In genomic region chr5:76855961-76856360, GRCh38 we compare ENCODE assay signal across 9 cellular contexts. TPM values are rescaled to one million over a fixed set of nuclear protein-coding genes. Genes with fewer than 3 reads are reported as not detected.
DNase-seq lines count a peak whose midpoint lies in the region; ATAC-seq and TF ChIP-seq lines count a peak whose summit lies in the region.
"Had no signal": no experiment of that assay in that cellular context is flagged by ENCODE, and none has a peak within 500 bp of the region (broad histone marks: within the 10 kb centered on the region; RNA-seq: fewer than 3 reads in every experiment).

No MANE protein-coding gene starts in this region.

- intact Hi-C loops in OCI-LY7 (cut with micrococcal nuclease; ENCODE audit: unreplicated experiment): no loop called here

- H3K4me3 ChIP-seq in OCI-LY7 (ENCODE audit: low read depth, low read length, poor library complexity, severe bottlenecking): no peak overlapping the region

- H3K4me1 ChIP-seq in OCI-LY7 (ENCODE audit: insufficient read depth, low read length, poor library complexity, severe bottlenecking): peaks cover 28% of the 10 kb centered on the region

- TF ChIP-seq CTCF in OCI-LY7 (conservative IDR thresholded peaks at IDR 0.05; ENCODE audit: low read length): no peak

- no peaks in the 10 kb centered on the region for H3K36me3 ChIP-seq in OCI-LY7 (ENCODE audit: insufficient read depth, low read length)

- BruUV-seq in OCI-LY7 (replicated peaks; lab: Mats Ljungman, UMichigan): no TSS peak

- peak overlapping the region; percentile 84 for H2AFZ ChIP-seq in OCI-LY7 (ENCODE audit: low read length)

- H3K4me2 ChIP-seq in OCI-LY7 (ENCODE audit: low read length): peak overlapping the region; percentile 41

- H3K36me3 Mint-ChIP-seq in activated naive CD8-positive, alpha-beta T cell treated with anti-CD3 and anti-CD28 coated beads for 36 hours: peaks cover 15% of the 10 kb centered on the region

- CTCF ChIA-PET in OCI-LY7 (lab: Charles Lee; ENCODE audit: unreplicated experiment): no interaction called here

- H3K79me2 ChIP-seq in OCI-LY7 (ENCODE audit: insufficient read depth, low read depth, low read length): no peaks in the 10 kb centered on the region

- H4K20me1 ChIP-seq in OCI-LY7 (ENCODE audit: insufficient read depth, low read length): no peaks in the 10 kb centered on the region

- peak overlapping the region; percentile 84 for H3K27ac Mint-ChIP-seq in activated naive CD8-positive, alpha-beta T cell treated with anti-CD3 and anti-CD28 coated beads for 36 hours

- no peaks in the 10 kb centered on the region for H3K27me3 Mint-ChIP-seq in activated naive CD8-positive, alpha-beta T cell treated with anti-CD3 and anti-CD28 coated beads for 36 hours

- peaks cover 8% of the 10 kb centered on the region for H3K9me3 Mint-ChIP-seq in activated naive CD8-positive, alpha-beta T cell treated with anti-CD3 and anti-CD28 coated beads for 36 hours

- peak; percentile 65 for DNase-seq in OCI-LY7 (ENCODE audit: low spot score)
- no peak for DNase-seq in activated naive CD8-positive, alpha-beta T cell treated with anti-CD3 and anti-CD28 coated beads for 36 hours
- DNase-seq in stimulated activated CD4-positive, alpha-beta T cell treated with anti-CD3 and anti-CD28 coated beads, Interleukin-4, amount 100 ng/mL, for 1 hour: peak; percentile 3
- DNase-seq in T1000 (lab: John Stamatoyannopoulos, UW): no peak
- DNase-seq in hepatic stellate cell (ENCODE audit: low spot score): no peak
- DNase-seq: islet precursor cell had no signal

- no peaks in the 10 kb centered on the region for H3K9me2 ChIP-seq in OCI-LY7 (ENCODE audit: insufficient read depth, low read length)

- H3K9me3 ChIP-seq in OCI-LY7 (ENCODE audit: low read length): peaks cover 13% of the 10 kb centered on the region; the same call in 1 of the 2 replicates

- POLR2A ChIA-PET in OCI-LY7 (lab: Charles Lee): interaction anchor here (0.7 to 0.9 kb wide), 3 partner anchors 8 to 523 kb away, joined by 3 read pairs; no protein-coding TSS in a partner anchor

- H3K4me1 Mint-ChIP-seq in activated naive CD8-positive, alpha-beta T cell treated with anti-CD3 and anti-CD28 coated beads for 36 hours: peaks cover 18% of the 10 kb centered on the region

- peak overlapping the region; percentile 33 for H3K27ac ChIP-seq in OCI-LY7 (ENCODE audit: low read depth, low read length, poor library complexity, severe bottlenecking)

- peak overlapping the region; percentile 30 for H3K4me3 Mint-ChIP-seq in activated naive CD8-positive, alpha-beta T cell treated with anti-CD3 and anti-CD28 coated beads for 36 hours

- ATAC-seq in GM19025 (IDR thresholded peaks at IDR 0.05; ENCODE audit: low read depth, unreplicated experiment): peak; percentile 63
- no peak for ATAC-seq in HG03439 (IDR thresholded peaks at IDR 0.05; ENCODE audit: unreplicated experiment)
- ATAC-seq in HG03097 (IDR thresholded peaks at IDR 0.05; ENCODE audit: low FRiP score, unreplicated experiment): no peak

RNA-seq across cellular contexts. Expression of gene S100Z, which starts 6.1 kb away (rescaled TPM):
- total RNA-seq in OCI-LY7 (2014; rRNA removed; shearing (Covaris generic)): 42.2 and 51.1 TPM in 2 replicates
- 66.6 and 76.6 TPM in 2 replicates for total RNA-seq in OCI-LY7 (2022)
- under 1 TPM in 1 of 2 experiments, not detected in 1; 0.23 TPM for total RNA-seq in activated naive CD8-positive, alpha-beta T cell treated with anti-CD3 and anti-CD28 coated beads for 36 hours

RNA-seq across cellular contexts. Expression of gene F2RL1, which starts 37.1 kb away (rescaled TPM):
- total RNA-seq in OCI-LY7 (2014; rRNA removed; shearing (Covaris generic)): not detected in 2 replicates
- total RNA-seq in OCI-LY7 (2022): not detected in 2 replicates
- 1 to 10 TPM; 2.9 to 3.6 TPM for total RNA-seq in activated naive CD8-positive, alpha-beta T cell treated with anti-CD3 and anti-CD28 coated beads for 36 hours

Comparison
In these comparisons a context has a peak if more than half of its experiments do, and no peak if none do; other contexts are left out.
1. DNase-seq: peak in OCI-LY7 (single experiment) and stimulated activated CD4-positive, alpha-beta T cell treated with anti-CD3 and anti-CD28 coated beads, Interleukin-4, amount 100 ng/mL, for 1 hour (single experiment); none in activated naive CD8-positive, alpha-beta T cell treated with anti-CD3 and anti-CD28 coated beads for 36 hours (single experiment), T1000 (single experiment) and hepatic stellate cell (single experiment).
2. RNA of gene S100Z, which starts 6.1 kb away (total RNA-seq): 42.2 to 76.6 TPM in OCI-LY7; 0.23 TPM in activated naive CD8-positive, alpha-beta T cell treated with anti-CD3 and anti-CD28 coated beads for 36 hours; every median in the first group is over 10 times any median in the second.